18 cellular contexts compared by ENCODE assay signal in the genomic region with DNA sequence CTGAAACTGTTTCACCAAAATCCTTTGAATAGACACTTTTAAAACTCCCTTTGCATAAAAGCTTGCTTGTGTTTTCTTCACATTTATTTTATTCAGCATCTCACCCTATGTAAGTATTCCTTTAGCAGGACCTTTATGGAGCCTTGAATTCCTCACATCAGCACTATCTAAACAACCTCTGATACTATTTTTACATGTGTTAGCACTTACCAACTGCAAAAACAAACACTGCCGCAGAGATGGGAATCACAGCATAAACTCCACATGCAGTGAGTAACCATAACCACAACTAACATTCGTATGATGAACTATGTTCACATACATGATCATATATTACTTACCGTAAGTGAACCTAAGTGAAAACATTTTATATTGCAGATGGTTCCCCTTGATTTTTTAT. TPM values are rescaled to one million over a fixed set of nuclear protein-coding genes. Genes with fewer than 3 reads are reported as not detected.
DNase-seq lines count a peak whose midpoint lies in the region; ATAC-seq, FAIRE-seq and TF ChIP-seq lines count a peak whose summit lies in the region.
"Had no signal": no experiment of that assay in that cellular context is flagged by ENCODE, and none has a peak within 500 bp of the region (broad histone marks: within the 10 kb centered on the region; RNA-seq: fewer than 3 reads in every experiment).

No MANE protein-coding gene starts in this region.

- no peaks in the 10 kb centered on the region for H4K20me1 ChIP-seq in BLaER1
- no peaks in the 10 kb centered on the region for H4K20me1 ChIP-seq in IMR-90 (ENCODE audit: insufficient read depth, low read length)

- H3K4ac ChIP-seq in IMR-90 (ENCODE audit: low read depth, low read length), result no peak overlapping the region
- no peak overlapping the region for H3K4ac ChIP-seq in mesenchymal stem cell (ENCODE audit: low read depth in 1 of 2, low read length in 2 of 2)

- BruUV-seq in IMR-90 (replicated peaks; lab: Mats Ljungman, UMichigan), result no TSS peak

- POLR2A ChIA-PET in IMR-90 (lab: Charles Lee; ENCODE audit: unreplicated experiment), result no interaction called here

- in situ Hi-C loops in IMR-90 (cut with MboI; ENCODE audit: low sequenced_read_pairs), result no loop called here

- H2BK12ac ChIP-seq in mesenchymal stem cell (ENCODE audit: low read length in 2 of 2), result no peak overlapping the region

- peaks cover 8% of the 10 kb centered on the region for H3K9me1 ChIP-seq in IMR-90 (ENCODE audit: insufficient read depth, low read length)

- no peak overlapping the region for H4K91ac ChIP-seq in IMR-90 (ENCODE audit: insufficient read depth, low read depth, low read length)
- H4K91ac ChIP-seq in mesenchymal stem cell (ENCODE audit: low read length), result no peak overlapping the region

- H3K79me1 ChIP-seq in IMR-90 (ENCODE audit: low read depth in 1 of 2, low read length in 2 of 2) (no peaks in the 10 kb centered on the region), mesenchymal stem cell (replicated peaks; ENCODE audit: low read length, poor library complexity, severe bottlenecking) (no peaks in the 10 kb centered on the region)

- no peaks in the 10 kb centered on the region for H3K27me3 ChIP-seq in BLaER1
- H3K27me3 ChIP-seq in IMR-90 (ENCODE audit: control insufficient read depth, insufficient read depth, low read length), result no peaks in the 10 kb centered on the region
- peaks cover under 1 to 18% of the 10 kb centered on the region in 2 experiments for H3K27me3 ChIP-seq in mesenchymal stem cell (ENCODE audit: control insufficient read depth in 1 of 2, insufficient read depth in 1 of 2, low read length in 2 of 2)

- H3K14ac ChIP-seq in IMR-90 (replicated peaks; ENCODE audit: low read depth, low read length) (no peak overlapping the region), mesenchymal stem cell (ENCODE audit: low read length in 2 of 2) (no peak overlapping the region)

- H4K5ac ChIP-seq in IMR-90 (ENCODE audit: low read depth, low read length), result no peak overlapping the region

- H3K4me1 ChIP-seq in BLaER1, result peaks cover 13% of the 10 kb centered on the region
- peaks cover 15% of the 10 kb centered on the region for H3K4me1 ChIP-seq in IMR-90 (ENCODE audit: control insufficient read depth, insufficient read depth, low read length)
- H3K4me1 ChIP-seq in mesenchymal stem cell (ENCODE audit: control insufficient read depth, insufficient read depth, low read depth, low read length), result no peaks in the 10 kb centered on the region

- H3K9ac ChIP-seq in BLaER1, result no peak overlapping the region
- H3K9ac ChIP-seq in IMR-90 (ENCODE audit: low read depth, low read length), result no peak overlapping the region
- H3K9ac ChIP-seq in mesenchymal stem cell (ENCODE audit: low read length), result no peak overlapping the region

- 0 out of 4 replicates have a peak overlapping the region, but pooled peaks of 1 of the 2 experiments have one; percentile 67 for H4K8ac ChIP-seq in IMR-90 (ENCODE audit: low read depth in 2 of 2, low read length in 2 of 2)
- no peak overlapping the region for H4K8ac ChIP-seq in mesenchymal stem cell (ENCODE audit: low read length)

- H2BK120ac ChIP-seq in IMR-90 (ENCODE audit: low read depth, low read length), result peak overlapping the region; percentile 81; the same call in 1 of the 2 replicates
- H2BK120ac ChIP-seq in mesenchymal stem cell (ENCODE audit: low read depth, low read length), result no peak overlapping the region

- peak; percentile 95 for ATAC-seq in IMR-90 (ENCODE audit: low read depth)
- no peak for ATAC-seq in GM21381 (IDR thresholded peaks at IDR 0.05; ENCODE audit: unreplicated experiment)

- peak overlapping the region; percentile 19 for H3K18ac ChIP-seq in IMR-90 (ENCODE audit: low read depth, low read length)
- no peak overlapping the region for H3K18ac ChIP-seq in mesenchymal stem cell (ENCODE audit: low read depth in 1 of 2, low read length in 2 of 2)

- dilution Hi-C loops in IMR-90 (cut with HindIII; ENCODE audit: low sequenced_read_pairs, unreplicated experiment), result no loop called here

- H3K9me3 ChIP-seq in BLaER1 (no peaks in the 10 kb centered on the region), IMR-90 (ENCODE audit: control insufficient read depth, insufficient read depth, low read length) (no peaks in the 10 kb centered on the region), mesenchymal stem cell (ENCODE audit: control insufficient read depth, low read length) (no peaks in the 10 kb centered on the region)

- H3K56ac ChIP-seq in IMR-90 (ENCODE audit: extremely low read depth, insufficient read depth, low read length), result no peak overlapping the region

- FAIRE-seq in frontal cortex (lab: Jason Lieb, UNC), result no peak
- FAIRE-seq: GM12892 had no signal

- H3K27ac ChIP-seq in BLaER1 (no peak overlapping the region), IMR-90 (ENCODE audit: insufficient read depth, low read length) (no peak overlapping the region; the same call in 1 of the 2 replicates), mesenchymal stem cell (ENCODE audit: low read length, poor library complexity, severe bottlenecking) (no peak overlapping the region)

- CTCF ChIA-PET in IMR-90 (lab: Yijun Ruan, JAX), result no interaction called here

- H2BK20ac ChIP-seq in IMR-90 (ENCODE audit: low read depth, low read length), result peak overlapping the region; percentile 90; the same call in 1 of the 2 replicates

- no peaks in the 10 kb centered on the region for H3K36me3 ChIP-seq in BLaER1
- no peaks in the 10 kb centered on the region for H3K36me3 ChIP-seq in IMR-90 (ENCODE audit: control insufficient read depth, insufficient read depth, low read length)
- H3K36me3 ChIP-seq in mesenchymal stem cell (ENCODE audit: control insufficient read depth in 1 of 2, insufficient read depth in 2 of 2, low read depth in 1 of 2, low read length in 2 of 2), result no peaks in the 10 kb centered on the region

- no CpG with 5 or more reads among the region's 3 CpGs for WGBS in IMR-90 (ENCODE audit: extremely low coverage in 2 of 2, insufficient read length in 1 of 2), 2 experiments
- 18% methylated on average over 1 of the region's 3 CpGs for WGBS in mesenchymal stem cell

- H2AFZ ChIP-seq in IMR-90 (replicated peaks; ENCODE audit: low read length, poor library complexity) (no peak overlapping the region), mesenchymal stem cell (ENCODE audit: low read depth, low read length) (no peak overlapping the region)

- intact Hi-C loops in IMR-90 (cut with micrococcal nuclease), result no loop called here

- H2BK5ac ChIP-seq in IMR-90 (ENCODE audit: low read depth, low read length, poor library complexity, severe bottlenecking) (peak overlapping the region; percentile 36), mesenchymal stem cell (ENCODE audit: low read depth, low read length, poor library complexity, severe bottlenecking) (no peak overlapping the region)

- no peak for TF ChIP-seq RAD21 in IMR-90 (IDR thresholded peaks at IDR 0.05; ENCODE audit: low read length)

- TF ChIP-seq POLR2A in IMR-90 (IDR thresholded peaks at IDR 0.05; ENCODE audit: low read depth, low read length), result no peak

- TF ChIP-seq CTCF in IMR-90 (conservative IDR thresholded peaks at IDR 0.05; ENCODE audit: low read depth, low read length), result no peak
- TF ChIP-seq CTCF in choroid plexus epithelial cell (conservative IDR thresholded peaks at IDR 0.05; ENCODE audit: low read depth, low read length), result no peak

- H3K4me2 ChIP-seq in BLaER1 (peak overlapping the region; percentile 68; the same call in 1 of the 2 replicates), IMR-90 (ENCODE audit: low read depth, low read length) (no peak overlapping the region), mesenchymal stem cell (ENCODE audit: low read length, poor library complexity, severe bottlenecking) (no peak overlapping the region)

- H2AK5ac ChIP-seq in IMR-90 (ENCODE audit: low read depth, low read length) (no peak overlapping the region), mesenchymal stem cell (ENCODE audit: low read length, severe bottlenecking) (no peak overlapping the region)

- DNase-seq in IMR-90 (peak; percentile 82), choroid plexus epithelial cell (ENCODE audit: low read depth) (peak; percentile 45), mesenchymal stem cell (peak; percentile 23), iPS-NIHi7 (ENCODE audit: extremely low spot score) (no peak), ecto neural progenitor cell (ENCODE audit: low spot score) (no peak), frontal cortex (ENCODE audit: low spot score in 2 of 2) (no peak)
- DNase-seq: 8988T; C1 segment of cervical spinal cord; CD4-positive, CD25-positive, alpha-beta regulatory T cell; CD8-positive, alpha-beta memory T cell; COR-L47; GDM1; GOT3; H9 had no signal

- H2BK15ac ChIP-seq in IMR-90 (ENCODE audit: low read depth, low read length), result no peak overlapping the region
- no peak overlapping the region for H2BK15ac ChIP-seq in mesenchymal stem cell (ENCODE audit: low read depth, poor library complexity, severe bottlenecking)

- no peak overlapping the region for H3K4me3 ChIP-seq in BLaER1
- no peak overlapping the region for H3K4me3 ChIP-seq in IMR-90 (ENCODE audit: insufficient read depth, low read depth, low read length)
- H3K4me3 ChIP-seq in choroid plexus epithelial cell (ENCODE audit: low read depth, low read length), result no peak overlapping the region
- H3K4me3 ChIP-seq in mesenchymal stem cell (ENCODE audit: insufficient read depth in 1 of 2, low read depth in 1 of 2, low read length in 2 of 2), result no peak overlapping the region

- H3K23ac ChIP-seq in IMR-90 (ENCODE audit: low read depth, low read length) (no peak overlapping the region), mesenchymal stem cell (ENCODE audit: low read length in 2 of 2) (no peak overlapping the region)

- H2AK9ac ChIP-seq in IMR-90 (replicated peaks; ENCODE audit: low read depth, low read length, poor library complexity), result no peak overlapping the region

TF ChIP-seq in IMR-90, 13 proteins besides CTCF, POLR2A, EP300 and RAD21:
- peak; percentile 72 for TF ChIP-seq MAFK (IDR thresholded peaks at IDR 0.05; ENCODE audit: low read depth, low read length)
- no peak for TF ChIP-seq NFE2L2 (IDR thresholded peaks at IDR 0.05; ENCODE audit: low read depth, low read length)

RNA-seq across cellular contexts. Expression of a gene that starts 15.4 kb away (rescaled TPM):
- total RNA-seq in IMR-90 (2012; rRNA removed) (0.90 and 1.1 TPM in 2 replicates), frontal cortex (4.1 TPM)
- polyA plus RNA-seq in IMR-90 (2012; rRNA removed), result 1.5 and 2.0 TPM in 2 replicates
- 0.51 and 0.62 TPM in 2 replicates for polyA plus RNA-seq in IMR-90 (2012; cell fraction: cytosol; rRNA removed)
- polyA plus RNA-seq in IMR-90 (2012; cell fraction: nucleus; rRNA removed; ENCODE audit: low replicate concordance), result 0.67 and 6.4 TPM in 2 replicates
- polyA plus RNA-seq in mesenchymal stem cell (2013, experiment 1 of 2), result 0.48 TPM
- 0.60 TPM for polyA plus RNA-seq in mesenchymal stem cell (2013, experiment 2 of 2)
- total RNA-seq: CD4-positive, CD25-positive, alpha-beta regulatory T cell; HT-29 had no signal

RNA-seq across cellular contexts. Expression of a gene that starts 16.1 kb away (rescaled TPM):
- total RNA-seq in IMR-90 (2012; rRNA removed), result 41.9 and 42.8 TPM in 2 replicates
- 41.5 and 52.7 TPM in 2 replicates for polyA plus RNA-seq in IMR-90 (2012; rRNA removed)
- polyA plus RNA-seq in IMR-90 (2012; cell fraction: cytosol; rRNA removed), result 11.2 and 15.8 TPM in 2 replicates
- 7.0 and 45.7 TPM in 2 replicates for polyA plus RNA-seq in IMR-90 (2012; cell fraction: nucleus; rRNA removed; ENCODE audit: low replicate concordance)
- 18.1 TPM for polyA plus RNA-seq in mesenchymal stem cell (2013, experiment 1 of 2)
- polyA plus RNA-seq in mesenchymal stem cell (2013, experiment 2 of 2), result 17.0 TPM
- 36.3 TPM for total RNA-seq in frontal cortex

Comparison
In these comparisons a context has a peak if more than half of its experiments do, and no peak if none do; other contexts are left out.
1. DNase-seq: peak in IMR-90 (single experiment), choroid plexus epithelial cell (single experiment) and mesenchymal stem cell (single experiment); none in iPS-NIHi7 (single experiment), ecto neural progenitor cell (single experiment) and frontal cortex (0 of 2).